ENCODE assay signal across 9 cellular contexts in genomic region chr6:158815379-158815724, GRCh38. TPM values are rescaled to one million over a fixed set of nuclear protein-coding genes. Genes with fewer than 3 reads are reported as not detected.
DNase-seq lines count a peak whose midpoint lies in the region; ATAC-seq, FAIRE-seq and TF ChIP-seq lines count a peak whose summit lies in the region.
"Had no signal": no experiment of that assay in that cellular context is flagged by ENCODE, and none has a peak within 500 bp of the region (broad histone marks: within the 10 kb centered on the region; RNA-seq: fewer than 3 reads in every experiment).

No MANE protein-coding gene starts in this region.

- no peak for ATAC-seq in activated T-cell treated with anti-CD3 and anti-CD28 coated beads, Interleukin-2, amount 50 U/mL, for 4 hours

- H3K27ac ChIP-seq in stomach = peak overlapping the region; percentile 70 to 99 (median 98)
- peak overlapping the region in 1 of 4 donors; percentile 31 for H3K27ac ChIP-seq in sigmoid colon
- H3K27ac ChIP-seq: brain microvascular endothelial cell had no signal

- WGBS in stomach, 5 donors = 32 to 61% (median 43%) methylated on average over 2 of the region's 2 CpGs
- 26 to 64% methylated on average over 2 of the region's 2 CpGs for WGBS in sigmoid colon, 2 donors

- peak overlapping the region; percentile 95 for H3K4me3 Mint-ChIP-seq in activated T-cell treated with anti-CD3 and anti-CD28 coated beads, Interleukin-2, amount 50 U/mL, for 4 hours
- H3K4me3 Mint-ChIP-seq in activated T-helper 1 cell treated with anti-CD3 and anti-CD28 coated beads, Interleukin-12 subunit alpha, Interleukin-12 subunit beta, Interleukin-2, Interleukin-4 antibody, amounts not matched to agents 30 ng/mL and 10 ng/mL and 1 ng/mL, durations not matched to agents 14 hours and 24 hours and 36 hours = peak overlapping the region; percentile 100
- H3K4me3 Mint-ChIP-seq in immature natural killer cell = peak overlapping the region; percentile 12 to 98 (median 95)

- peaks cover 5% of the 10 kb centered on the region for H3K9me3 Mint-ChIP-seq in activated T-cell treated with anti-CD3 and anti-CD28 coated beads, Interleukin-2, amount 50 U/mL, for 4 hours
- no peaks in the 10 kb centered on the region for H3K9me3 Mint-ChIP-seq in activated T-helper 1 cell treated with anti-CD3 and anti-CD28 coated beads, Interleukin-12 subunit alpha, Interleukin-12 subunit beta, Interleukin-2, Interleukin-4 antibody, amounts not matched to agents 30 ng/mL and 10 ng/mL and 1 ng/mL, durations not matched to agents 14 hours and 24 hours and 36 hours
- no peaks in the 10 kb centered on the region for H3K9me3 Mint-ChIP-seq in immature natural killer cell

- peak overlapping the region; percentile 18 to 87 (median 76) for H3K4me3 ChIP-seq in stomach
- H3K4me3 ChIP-seq in sigmoid colon = peak overlapping the region in 1 of 4 donors; percentile 88

- no peak for FAIRE-seq in GM12891 (lab: Jason Lieb, UNC)

- DNase-seq in activated T-cell treated with anti-CD3 and anti-CD28 coated beads, Interleukin-2, amount 50 U/mL, for 4 hours = no peak
- DNase-seq in activated T-cell treated with anti-CD3 and anti-CD28 coated beads, Interleukin-2, amount 50 U/mL, for 48 hours = no peak
- no peak for DNase-seq in activated T-helper 1 cell treated with anti-CD3 and anti-CD28 coated beads, Interleukin-12 subunit alpha, Interleukin-12 subunit beta, Interleukin-2, Interleukin-4 antibody, amounts not matched to agents 30 ng/mL and 10 ng/mL and 1 ng/mL, durations not matched to agents 14 hours and 24 hours and 36 hours (ENCODE audit: low spot score)
- DNase-seq in immature natural killer cell (no peak), stomach (peak; percentile 24), GM12891 (ENCODE audit: insufficient read length, low spot score) (no peak), sigmoid colon (no peak), posterior cingulate gyrus (no peak)
- DNase-seq: brain microvascular endothelial cell had no signal

- H3K4me1 Mint-ChIP-seq in activated T-cell treated with anti-CD3 and anti-CD28 coated beads, Interleukin-2, amount 50 U/mL, for 4 hours (ENCODE audit: low read depth) = peaks cover 68% of the 10 kb centered on the region
- H3K4me1 Mint-ChIP-seq in activated T-helper 1 cell treated with anti-CD3 and anti-CD28 coated beads, Interleukin-12 subunit alpha, Interleukin-12 subunit beta, Interleukin-2, Interleukin-4 antibody, amounts not matched to agents 30 ng/mL and 10 ng/mL and 1 ng/mL, durations not matched to agents 14 hours and 24 hours and 36 hours (ENCODE audit: low read depth) = peaks cover 80% of the 10 kb centered on the region
- peaks cover 78 to 85% of the 10 kb centered on the region in 2 donors for H3K4me1 Mint-ChIP-seq in immature natural killer cell

- no peak for TF ChIP-seq POLR2A in stomach (IDR thresholded peaks at IDR 0.05)
- TF ChIP-seq POLR2A in GM12891 (IDR thresholded peaks at IDR 0.05; ENCODE audit: low read depth, low read length) = no peak
- no peak for TF ChIP-seq POLR2A in sigmoid colon (IDR thresholded peaks at IDR 0.05)

- H3K27me3 ChIP-seq in stomach = no peaks in the 10 kb centered on the region
- H3K27me3 ChIP-seq in sigmoid colon = no peaks in the 10 kb centered on the region
- H3K27me3 ChIP-seq: brain microvascular endothelial cell had no signal

- H3K9me3 ChIP-seq in stomach (no peaks in the 10 kb centered on the region), sigmoid colon (no peaks in the 10 kb centered on the region)

- no peak for TF ChIP-seq EP300 in stomach (IDR thresholded peaks at IDR 0.05)
- TF ChIP-seq EP300 in sigmoid colon (IDR thresholded peaks at IDR 0.05) = no peak

- peaks cover 0 to 22% (median 6%) of the 10 kb centered on the region in 4 donors for H3K36me3 ChIP-seq in stomach
- no peaks in the 10 kb centered on the region for H3K36me3 ChIP-seq in sigmoid colon
- H3K36me3 ChIP-seq: brain microvascular endothelial cell had no signal

- H3K36me3 Mint-ChIP-seq in activated T-cell treated with anti-CD3 and anti-CD28 coated beads, Interleukin-2, amount 50 U/mL, for 4 hours (ENCODE audit: insufficient read depth) = peaks cover 50% of the 10 kb centered on the region
- H3K36me3 Mint-ChIP-seq in activated T-helper 1 cell treated with anti-CD3 and anti-CD28 coated beads, Interleukin-12 subunit alpha, Interleukin-12 subunit beta, Interleukin-2, Interleukin-4 antibody, amounts not matched to agents 30 ng/mL and 10 ng/mL and 1 ng/mL, durations not matched to agents 14 hours and 24 hours and 36 hours (ENCODE audit: low read depth) = peaks cover 53% of the 10 kb centered on the region
- H3K36me3 Mint-ChIP-seq in immature natural killer cell = peaks cover 14 to 32% (median 14%) of the 10 kb centered on the region in 3 donors

- H3K4me1 ChIP-seq in stomach (peaks cover 18 to 80% (median 62%) of the 10 kb centered on the region in 4 donors), sigmoid colon (peaks cover 0 to 48% (median 36%) of the 10 kb centered on the region in 4 donors)

- H3K27me3 Mint-ChIP-seq in activated T-cell treated with anti-CD3 and anti-CD28 coated beads, Interleukin-2, amount 50 U/mL, for 4 hours (ENCODE audit: low read depth) = no peaks in the 10 kb centered on the region
- no peaks in the 10 kb centered on the region for H3K27me3 Mint-ChIP-seq in activated T-helper 1 cell treated with anti-CD3 and anti-CD28 coated beads, Interleukin-12 subunit alpha, Interleukin-12 subunit beta, Interleukin-2, Interleukin-4 antibody, amounts not matched to agents 30 ng/mL and 10 ng/mL and 1 ng/mL, durations not matched to agents 14 hours and 24 hours and 36 hours (ENCODE audit: insufficient read depth)
- peaks cover 5 to 20% (median 17%) of the 10 kb centered on the region in 3 donors for H3K27me3 Mint-ChIP-seq in immature natural killer cell (ENCODE audit: low read depth in 3 of 3)

- H3K27ac Mint-ChIP-seq in activated T-helper 1 cell treated with anti-CD3 and anti-CD28 coated beads, Interleukin-12 subunit alpha, Interleukin-12 subunit beta, Interleukin-2, Interleukin-4 antibody, amounts not matched to agents 30 ng/mL and 10 ng/mL and 1 ng/mL, durations not matched to agents 14 hours and 24 hours and 36 hours = peak overlapping the region; percentile 98
- peak overlapping the region in 5 of 6 donors; percentile 57 to 96 (median 67) for H3K27ac Mint-ChIP-seq in immature natural killer cell

- intact Hi-C loops in activated T-helper 1 cell treated with anti-CD3 and anti-CD28 coated beads, Interleukin-12 subunit alpha, Interleukin-12 subunit beta, Interleukin-2, Interleukin-4 antibody, amounts not matched to agents 30 ng/mL and 10 ng/mL and 1 ng/mL, durations not matched to agents 14 hours and 24 hours and 36 hours (cut with micrococcal nuclease) = loop anchor here (1.0 to 5.0 kb wide), 5 partner anchors 12 to 1157 kb away; partner anchors contain the start of genes TCP1 and TMEM181
- intact Hi-C loops in stomach (cut with DNase I; ENCODE audit: low total_unique reads) = no loop called here
- intact Hi-C loops in sigmoid colon (cut with DNase I) = loop anchor here (5.0 kb wide), 1 partner anchor 157 kb away; no protein-coding TSS in a partner anchor
- intact Hi-C loops in posterior cingulate gyrus (cut with DNase I) = loop anchor here (10.0 kb wide), 1 partner anchor 61 kb away; no protein-coding TSS in a partner anchor

- TF ChIP-seq CTCF in stomach (IDR thresholded peaks at IDR 0.05) (no peak), sigmoid colon (IDR thresholded peaks at IDR 0.05) (no peak)

TF ChIP-seq in GM12891, 5 proteins besides CTCF, POLR2A, EP300 and RAD21:
- no peak for TF ChIP-seq PAX5 (IDR thresholded peaks at IDR 0.05; ENCODE audit: insufficient read depth, low read length, severe bottlenecking)
- no peak for TF ChIP-seq SPI1 (IDR thresholded peaks at IDR 0.05; ENCODE audit: low read depth, low read length)
- TF ChIP-seq POU2F2 (IDR thresholded peaks at IDR 0.05; ENCODE audit: low read depth, low read length) = no peak
- no peak for TF ChIP-seq POLR2AphosphoS5 (IDR thresholded peaks at IDR 0.05; ENCODE audit: low read depth, low read length)
- no peak for TF ChIP-seq TAF1 (IDR thresholded peaks at IDR 0.05; ENCODE audit: low read depth, low read length)

RNA-seq across cellular contexts. Expression of gene EZR, which starts 3.8 kb away (rescaled TPM):
- 100 to 1,000 TPM; 315 to 327 (median 324) TPM for total RNA-seq in activated T-cell treated with anti-CD3 and anti-CD28 coated beads, Interleukin-2, amount 50 U/mL, for 4 hours
- total RNA-seq in activated T-helper 1 cell treated with anti-CD3 and anti-CD28 coated beads, Interleukin-12 subunit alpha, Interleukin-12 subunit beta, Interleukin-2, Interleukin-4 antibody, amounts not matched to agents 30 ng/mL and 10 ng/mL and 1 ng/mL, durations not matched to agents 14 hours and 24 hours and 36 hours = 205 and 206 TPM in 2 replicates
- polyA plus RNA-seq in immature natural killer cell = 100 to 1,000 TPM; 129 to 153 (median 139) TPM
- 100 to 1,000 TPM in 3 of 5 donors, 10 to 100 TPM in 2; 69.5 to 317 (median 295) TPM for total RNA-seq in stomach
- polyA plus RNA-seq in stomach = 100 to 1,000 TPM; 121 to 231 (median 205) TPM
- 166 TPM for polyA plus RNA-seq in GM12891 (2012; ENCODE audit: low read depth, missing spikeins)
- 10 to 100 TPM; 33.5 to 46.0 (median 38.3) TPM for total RNA-seq in sigmoid colon
- polyA plus RNA-seq in sigmoid colon = 100 to 1,000 TPM; 214 to 333 (median 262) TPM
